In the genomic region with DNA sequence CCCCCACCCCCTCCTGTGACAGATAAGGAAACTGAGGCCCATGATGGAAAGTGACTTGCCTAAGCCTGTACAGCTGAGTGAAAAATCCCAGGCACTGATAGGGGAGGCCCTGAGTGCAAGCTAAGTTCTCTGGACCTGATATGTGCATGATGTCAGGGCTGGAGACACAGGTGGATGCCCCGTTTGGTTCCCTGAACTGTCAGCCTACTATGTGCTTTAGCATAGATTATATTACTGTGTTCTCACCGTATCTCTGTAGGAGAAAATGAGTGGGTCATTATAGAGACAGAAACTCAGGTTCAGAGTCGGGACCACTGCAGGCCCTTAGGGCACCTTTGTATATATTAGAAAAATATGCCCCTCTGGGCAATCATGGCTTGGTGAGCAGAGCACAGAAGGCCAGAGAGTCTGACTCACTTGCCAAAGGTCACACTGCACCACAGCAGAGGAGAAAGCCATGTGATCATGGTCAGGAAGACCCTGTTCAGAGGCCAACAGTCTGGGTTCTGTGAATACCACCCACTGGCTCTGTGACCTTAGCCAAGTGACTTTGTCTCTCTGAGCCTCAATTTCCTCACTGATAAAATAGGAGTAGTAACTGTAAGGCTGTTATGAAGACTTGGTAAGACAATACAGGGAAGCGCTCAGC, we compare ENCODE assay signal across 28 cellular contexts.
DNase-seq lines count a peak whose midpoint lies in the region; ATAC-seq and TF ChIP-seq lines count a peak whose summit lies in the region.
"Had no signal": no experiment of that assay in that cellular context is flagged by ENCODE, and none has a peak within 500 bp of the region (broad histone marks: within the 10 kb centered on the region; RNA-seq: fewer than 3 reads in every experiment).

No MANE protein-coding gene starts in this region.

- intact Hi-C loops in ascending aorta (cut with DNase I), result no loop called here

- H3K9me3 Mint-ChIP-seq in activated naive CD8-positive, alpha-beta T cell treated with anti-CD3 and anti-CD28 coated beads, Interleukin-2, amount 50 U/mL, for 24 hours, result no peaks in the 10 kb centered on the region
- H3K9me3 Mint-ChIP-seq in activated naive CD8-positive, alpha-beta T cell treated with anti-CD3 and anti-CD28 coated beads for 36 hours, result no peaks in the 10 kb centered on the region
- H3K9me3 Mint-ChIP-seq: activated naive CD4-positive, alpha-beta T cell treated with anti-CD3 and anti-CD28 coated beads, Interleukin-2, amount 10 ng/mL, durations not matched to agents 7 days and 5 days; activated T-helper 1 cell treated with anti-CD3 and anti-CD28 coated beads, Interleukin-12 subunit alpha, Interleukin-12 subunit beta, Interleukin-2, Interleukin-4 antibody, amounts not matched to agents 30 ng/mL and 10 ng/mL and 1 ng/mL, durations not matched to agents 14 hours and 24 hours and 36 hours had no signal

- TF ChIP-seq CTCF in choroid plexus epithelial cell (conservative IDR thresholded peaks at IDR 0.05; ENCODE audit: low read depth, low read length), result no peak
- no peak for TF ChIP-seq CTCF in ascending aorta (IDR thresholded peaks at IDR 0.05)

- peak; percentile 75 for ATAC-seq in activated naive CD8-positive, alpha-beta T cell treated with anti-CD3 and anti-CD28 coated beads, Interleukin-2, amount 50 U/mL, for 24 hours
- ATAC-seq in GM18870 (IDR thresholded peaks at IDR 0.05; ENCODE audit: unreplicated experiment), result no peak
- ATAC-seq in HG03520 (IDR thresholded peaks at IDR 0.05; ENCODE audit: unreplicated experiment), result no peak
- ATAC-seq: esophagus mucosa, heart left ventricle had no signal

- H3K4me1 ChIP-seq in ascending aorta, result no peaks in the 10 kb centered on the region
- H3K4me1 ChIP-seq: A549, colonic mucosa, heart left ventricle, right lobe of liver, vagina had no signal

- peaks cover 2% of the 10 kb centered on the region for H3K4me1 Mint-ChIP-seq in activated naive CD8-positive, alpha-beta T cell treated with anti-CD3 and anti-CD28 coated beads, Interleukin-2, amount 50 U/mL, for 24 hours
- no peaks in the 10 kb centered on the region for H3K4me1 Mint-ChIP-seq in activated naive CD8-positive, alpha-beta T cell treated with anti-CD3 and anti-CD28 coated beads for 36 hours
- H3K4me1 Mint-ChIP-seq: activated naive CD4-positive, alpha-beta T cell treated with anti-CD3 and anti-CD28 coated beads, Interleukin-2, amount 10 ng/mL, durations not matched to agents 7 days and 5 days had no signal

- H3K4me3 ChIP-seq in choroid plexus epithelial cell (ENCODE audit: low read depth, low read length) (no peak overlapping the region), ascending aorta (no peak overlapping the region)
- H3K4me3 ChIP-seq: A549, colonic mucosa, heart left ventricle, right lobe of liver, SK-N-MC, thoracic aorta, vagina had no signal

- H3K36me3 Mint-ChIP-seq in activated naive CD8-positive, alpha-beta T cell treated with anti-CD3 and anti-CD28 coated beads, Interleukin-2, amount 50 U/mL, for 24 hours (ENCODE audit: low read depth), result no peaks in the 10 kb centered on the region
- H3K36me3 Mint-ChIP-seq in activated naive CD8-positive, alpha-beta T cell treated with anti-CD3 and anti-CD28 coated beads for 36 hours, result no peaks in the 10 kb centered on the region
- H3K36me3 Mint-ChIP-seq: activated naive CD4-positive, alpha-beta T cell treated with anti-CD3 and anti-CD28 coated beads, Interleukin-2, amount 10 ng/mL, durations not matched to agents 7 days and 5 days had no signal

- peaks cover 15% of the 10 kb centered on the region for H3K27me3 Mint-ChIP-seq in activated naive CD8-positive, alpha-beta T cell treated with anti-CD3 and anti-CD28 coated beads, Interleukin-2, amount 50 U/mL, for 24 hours
- H3K27me3 Mint-ChIP-seq in activated naive CD8-positive, alpha-beta T cell treated with anti-CD3 and anti-CD28 coated beads for 36 hours, result peaks cover 19% of the 10 kb centered on the region

- no peaks in the 10 kb centered on the region for H3K27me3 ChIP-seq in ascending aorta
- H3K27me3 ChIP-seq: colonic mucosa, right lobe of liver, vagina had no signal

- H3K9me3 ChIP-seq in ascending aorta, result no peaks in the 10 kb centered on the region
- H3K9me3 ChIP-seq: A549, colonic mucosa, heart left ventricle, right lobe of liver, thoracic aorta, vagina had no signal

- DNase-seq in activated naive CD8-positive, alpha-beta T cell treated with anti-CD3 and anti-CD28 coated beads, Interleukin-2, amount 50 U/mL, for 24 hours, result no peak
- DNase-seq in activated naive CD8-positive, alpha-beta T cell treated with anti-CD3 and anti-CD28 coated beads for 36 hours, result no peak
- peak; percentile 28 for DNase-seq in choroid plexus epithelial cell (ENCODE audit: low read depth)
- peak; percentile 33 for DNase-seq in mesenteric fat pad (ENCODE audit: low spot score)
- no peak for DNase-seq in ascending aorta (ENCODE audit: low spot score in 2 of 2)
- no peak for DNase-seq in pons (ENCODE audit: low spot score)
- DNase-seq: activated naive CD4-positive, alpha-beta T cell treated with anti-CD3 and anti-CD28 coated beads, Interleukin-2, amount 10 ng/mL, durations not matched to agents 7 days and 5 days; colonic mucosa; foreskin fibroblast; heart left ventricle; KBM-7; MM.1S; NCI-H1417; NCI-H2081; NCI-H446; NCI-H774; stimulated activated naive CD4-positive, alpha-beta T cell; T-helper 2 cell had no signal

- H3K27ac Mint-ChIP-seq in activated naive CD8-positive, alpha-beta T cell treated with anti-CD3 and anti-CD28 coated beads, Interleukin-2, amount 50 U/mL, for 24 hours, result no peak overlapping the region
- no peak overlapping the region for H3K27ac Mint-ChIP-seq in activated naive CD8-positive, alpha-beta T cell treated with anti-CD3 and anti-CD28 coated beads for 36 hours
- H3K27ac Mint-ChIP-seq: activated naive CD4-positive, alpha-beta T cell treated with anti-CD3 and anti-CD28 coated beads, Interleukin-2, amount 10 ng/mL, durations not matched to agents 7 days and 5 days; activated T-helper 1 cell treated with anti-CD3 and anti-CD28 coated beads, Interleukin-12 subunit alpha, Interleukin-12 subunit beta, Interleukin-2, Interleukin-4 antibody, amounts not matched to agents 30 ng/mL and 10 ng/mL and 1 ng/mL, durations not matched to agents 14 hours and 24 hours and 36 hours had no signal

- no peak overlapping the region for H3K27ac ChIP-seq in ascending aorta
- H3K27ac ChIP-seq: A549, colonic mucosa, heart left ventricle, parathyroid adenoma, right lobe of liver, SK-N-MC, thoracic aorta, vagina had no signal

- no peak overlapping the region for H3K4me3 Mint-ChIP-seq in activated naive CD8-positive, alpha-beta T cell treated with anti-CD3 and anti-CD28 coated beads, Interleukin-2, amount 50 U/mL, for 24 hours
- no peak overlapping the region for H3K4me3 Mint-ChIP-seq in activated naive CD8-positive, alpha-beta T cell treated with anti-CD3 and anti-CD28 coated beads for 36 hours
- H3K4me3 Mint-ChIP-seq: activated naive CD4-positive, alpha-beta T cell treated with anti-CD3 and anti-CD28 coated beads, Interleukin-2, amount 10 ng/mL, durations not matched to agents 7 days and 5 days; activated T-helper 1 cell treated with anti-CD3 and anti-CD28 coated beads, Interleukin-12 subunit alpha, Interleukin-12 subunit beta, Interleukin-2, Interleukin-4 antibody, amounts not matched to agents 30 ng/mL and 10 ng/mL and 1 ng/mL, durations not matched to agents 14 hours and 24 hours and 36 hours had no signal

- no peaks in the 10 kb centered on the region for H3K36me3 ChIP-seq in ascending aorta
- H3K36me3 ChIP-seq: colonic mucosa, heart left ventricle, right lobe of liver, thoracic aorta, vagina had no signal

Comparison
In these comparisons a context has a peak if more than half of its experiments do, and no peak if none do; other contexts are left out.
1. DNase-seq: peak in choroid plexus epithelial cell (single experiment) and mesenteric fat pad (single experiment); none in activated naive CD8-positive, alpha-beta T cell treated with anti-CD3 and anti-CD28 coated beads, Interleukin-2, amount 50 U/mL, for 24 hours (single experiment), activated naive CD8-positive, alpha-beta T cell treated with anti-CD3 and anti-CD28 coated beads for 36 hours (single experiment), ascending aorta (0 of 2) and pons (single experiment).